In the genomic region with DNA sequence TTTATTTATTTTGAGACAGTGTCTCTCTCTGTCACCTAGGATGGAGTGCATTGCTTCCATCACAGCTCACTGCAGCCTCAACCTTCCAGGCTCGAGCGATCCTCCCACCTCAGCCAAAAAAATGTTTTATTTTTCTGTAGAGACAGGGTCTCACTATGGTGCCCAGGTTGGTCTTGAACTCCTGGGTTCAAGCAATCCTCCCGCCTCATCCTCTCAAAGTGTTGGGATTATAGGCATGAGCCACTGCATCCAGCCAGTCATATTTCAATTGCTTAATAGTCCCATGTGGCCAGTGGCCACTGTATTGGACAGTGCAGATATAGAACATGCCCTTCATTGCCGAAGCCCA, we compare ENCODE assay signal across 16 cellular contexts. TPM values are rescaled to one million over a fixed set of nuclear protein-coding genes. Genes with fewer than 3 reads are reported as not detected.
DNase-seq lines count a peak whose midpoint lies in the region; ATAC-seq and TF ChIP-seq lines count a peak whose summit lies in the region.
"Had no signal": no experiment of that assay in that cellular context is flagged by ENCODE, and none has a peak within 500 bp of the region (broad histone marks: within the 10 kb centered on the region; RNA-seq: fewer than 3 reads in every experiment).

No MANE protein-coding gene starts in this region.

- H3K27me3 ChIP-seq in Panc1 (ENCODE audit: control insufficient read depth, insufficient read depth, low read length) = no peaks in the 10 kb centered on the region
- H3K27me3 ChIP-seq in neuronal stem cell (ENCODE audit: control insufficient read depth in 3 of 3, insufficient read depth in 3 of 3, low read depth in 1 of 3, low read length in 3 of 3) = no peaks in the 10 kb centered on the region
- H3K27me3 ChIP-seq: BLaER1, neural progenitor cell, SJCRH30, spleen had no signal

- H3K27ac ChIP-seq in 22Rv1 (peak overlapping the region; percentile 95), Panc1 (ENCODE audit: low read length) (peak overlapping the region; percentile 96), epithelial cell of prostate (peak overlapping the region; percentile 96), neuronal stem cell (replicated peaks; ENCODE audit: low read length) (no peak overlapping the region)
- H3K27ac ChIP-seq: BLaER1, neural progenitor cell, spleen, VCaP had no signal

- POLR2A ChIA-PET in Panc1 (lab: Charles Lee) = interaction anchor here (0.7 kb wide), 1 partner anchor 366 kb away, joined by 4 read pairs; no protein-coding TSS in a partner anchor

- no peak overlapping the region for H2BK12ac ChIP-seq in neuronal stem cell (ENCODE audit: low read length)

- H3K9me3 Mint-ChIP-seq in activated T-helper 17 cell treated with anti-CD3 and anti-CD28 coated beads, Interleukin-2, amount 50 U/mL, for 72 hours = no peaks in the 10 kb centered on the region
- H3K9me3 Mint-ChIP-seq: neural progenitor cell had no signal

- CTCF ChIA-PET in Panc1 (lab: Charles Lee) = no interaction called here

- no peaks in the 10 kb centered on the region for H3K79me1 ChIP-seq in neuronal stem cell (ENCODE audit: low read depth, low read length)

- peak; percentile 13 for ATAC-seq in Panc1
- ATAC-seq in activated T-helper 17 cell treated with anti-CD3 and anti-CD28 coated beads, Interleukin-2, amount 50 U/mL, for 72 hours (replicated peaks) = no peak

- no peaks in the 10 kb centered on the region for H3K36me3 Mint-ChIP-seq in activated T-helper 17 cell treated with anti-CD3 and anti-CD28 coated beads, Interleukin-2, amount 50 U/mL, for 72 hours (ENCODE audit: low read depth)

- no TSS peak for BruUV-seq in Panc1 (replicated peaks; lab: Mats Ljungman, UMichigan)

- TF ChIP-seq CTCF in 22Rv1 (IDR thresholded peaks at IDR 0.05) = no peak
- no peak for TF ChIP-seq CTCF in Panc1 (IDR thresholded peaks at IDR 0.05)

- peaks cover 5% of the 10 kb centered on the region for H3K4me1 Mint-ChIP-seq in activated T-helper 17 cell treated with anti-CD3 and anti-CD28 coated beads, Interleukin-2, amount 50 U/mL, for 72 hours

- DNase-seq in Panc1 (ENCODE audit: low read depth, low spot score) (no peak), epithelial cell of prostate (ENCODE audit: low read depth, low spot score) (no peak), neuronal stem cell (ENCODE audit: low spot score) (no peak), NCI-H1694 (lab: John Stamatoyannopoulos, UW) (no peak), retina (no peak), NCI-H510A (lab: John Stamatoyannopoulos, UW) (no peak)
- DNase-seq: activated CD4-positive, alpha-beta T cell treated with anti-CD3 and anti-CD28 coated beads, Interleukin-2, amount 50 U/mL, for 1 hour; NCI-H2171; NCI-H526 treated with DMSO at 0.1 percent for 48 hours had no signal

- intact Hi-C loops in Panc1 (cut with micrococcal nuclease; ENCODE audit: unreplicated experiment) = no loop called here

- no peak overlapping the region for H3K4ac ChIP-seq in neuronal stem cell (ENCODE audit: low read length)

- H3K4me3 Mint-ChIP-seq in activated T-helper 17 cell treated with anti-CD3 and anti-CD28 coated beads, Interleukin-2, amount 50 U/mL, for 72 hours = no peak overlapping the region
- H3K4me3 Mint-ChIP-seq: neural progenitor cell had no signal

- H2BK15ac ChIP-seq in neuronal stem cell (ENCODE audit: low read length) = no peak overlapping the region

- no peak overlapping the region for H3K9ac ChIP-seq in neuronal stem cell (ENCODE audit: low read depth, low read length, poor library complexity)
- H3K9ac ChIP-seq: BLaER1, neural progenitor cell had no signal

- H3K36me3 ChIP-seq in Panc1 (ENCODE audit: control insufficient read depth, insufficient read depth, low read length) (no peaks in the 10 kb centered on the region), neuronal stem cell (replicated peaks in 1 of 2; ENCODE audit: control insufficient read depth in 2 of 2, insufficient read depth in 2 of 2, low read length in 2 of 2) (peaks cover 0 to 8% of the 10 kb centered on the region in 2 donors)
- H3K36me3 ChIP-seq: BLaER1, neural progenitor cell, SJCRH30, spleen had no signal

- H3K4me1 ChIP-seq in Panc1 (ENCODE audit: control insufficient read depth, insufficient read depth, low read length) (peaks cover 29% of the 10 kb centered on the region), neuronal stem cell (ENCODE audit: control insufficient read depth in 2 of 2, insufficient read depth in 1 of 2, low read depth in 1 of 2, low read length in 2 of 2) (peaks cover 0 to 2% of the 10 kb centered on the region in 2 donors)
- H3K4me1 ChIP-seq: BLaER1, spleen had no signal

- peak overlapping the region; percentile 40 for H2AFZ ChIP-seq in neuronal stem cell (ENCODE audit: low read length)
- H2AFZ ChIP-seq: neural progenitor cell had no signal

- H3K14ac ChIP-seq in neuronal stem cell (ENCODE audit: low read length) = no peak overlapping the region

- WGBS in neuronal stem cell (ENCODE audit: extremely low coverage in 2 of 2, insufficient read length in 2 of 2, insufficient replicate concordance in 1 of 2), 2 donors = no CpG with 5 or more reads among the region's 4 CpGs

- no peaks in the 10 kb centered on the region for H3K9me3 ChIP-seq in Panc1 (ENCODE audit: control insufficient read depth, insufficient read depth, low read depth, low read length)
- H3K9me3 ChIP-seq in neuronal stem cell (replicated peaks in 1 of 2; ENCODE audit: control insufficient read depth in 2 of 2, insufficient read depth in 1 of 2, low read depth in 1 of 2, low read length in 2 of 2) = peaks cover 0 to 6% of the 10 kb centered on the region in 2 donors
- H3K9me3 ChIP-seq: SJCRH30 had no signal

- H3K4me3 ChIP-seq in Panc1 (ENCODE audit: low read depth in 2 of 2, low read length in 2 of 2) (peak overlapping the region in 1 of 2 experiments; percentile 12; a peak in 1 of 4 replicates), neuronal stem cell (ENCODE audit: low read length in 2 of 2) (no peak overlapping the region)
- H3K4me3 ChIP-seq: BLaER1, neural progenitor cell, SJCRH30, spleen had no signal

- no peak overlapping the region for H3K18ac ChIP-seq in neuronal stem cell (ENCODE audit: low read length)

- in situ Hi-C loops in Panc1 (cut with HindIII; ENCODE audit: low pct_unique_long_range_greater_than_20kb, low sequenced_read_pairs) = no loop called here

- peaks cover 17% of the 10 kb centered on the region for H3K27me3 Mint-ChIP-seq in activated T-helper 17 cell treated with anti-CD3 and anti-CD28 coated beads, Interleukin-2, amount 50 U/mL, for 72 hours

- H3K27ac Mint-ChIP-seq in activated T-helper 17 cell treated with anti-CD3 and anti-CD28 coated beads, Interleukin-2, amount 50 U/mL, for 72 hours = no peak overlapping the region

- H2AK5ac ChIP-seq in neuronal stem cell (ENCODE audit: low read depth, low read length) = no peak overlapping the region

- no peak overlapping the region for H4K8ac ChIP-seq in neuronal stem cell (ENCODE audit: low read depth, low read length)

- no peak overlapping the region for H4K91ac ChIP-seq in neuronal stem cell (ENCODE audit: low read depth, low read length, poor library complexity)

- H3K23ac ChIP-seq in neuronal stem cell (ENCODE audit: low read depth, low read length, poor library complexity) = no peak overlapping the region

- H3K4me2 ChIP-seq in neuronal stem cell (ENCODE audit: insufficient read depth, low read length, poor library complexity, severe bottlenecking) = no peak overlapping the region
- H3K4me2 ChIP-seq: BLaER1, neural progenitor cell had no signal

- no peak overlapping the region for H2BK120ac ChIP-seq in neuronal stem cell (ENCODE audit: low read depth, low read length)

- H2BK5ac ChIP-seq in neuronal stem cell (ENCODE audit: low read length) = no peak overlapping the region

RNA-seq across cellular contexts. Expression of a gene that starts 15.3 kb away (rescaled TPM):
- 5.1 TPM for total RNA-seq in Panc1 (2021; ENCODE audit: unreplicated experiment)
- polyA plus RNA-seq in Panc1 (2012; ENCODE audit: insufficient read length) = 2.8 TPM
- 6.0 TPM for polyA plus RNA-seq in neuronal stem cell (2013, experiment 1 of 2)
- 6.2 TPM for polyA plus RNA-seq in neuronal stem cell (2013, experiment 2 of 2)
- total RNA-seq in activated T-helper 17 cell treated with anti-CD3 and anti-CD28 coated beads, Interleukin-2, amount 50 U/mL, for 72 hours = not detected
